ENCODE assay signal across 11 cellular contexts in genomic region chr5:112594060-112594850, GRCh38.
DNase-seq lines count a peak whose midpoint lies in the region; ATAC-seq, FAIRE-seq and TF ChIP-seq lines count a peak whose summit lies in the region.
"Had no signal": no experiment of that assay in that cellular context is flagged by ENCODE, and none has a peak within 500 bp of the region (broad histone marks: within the 10 kb centered on the region; RNA-seq: fewer than 3 reads in every experiment).

No MANE protein-coding gene starts in this region.

- no peak for FAIRE-seq in H54 (lab: Jason Lieb, UNC)

- ATAC-seq in GM18868 (IDR thresholded peaks at IDR 0.05; ENCODE audit: unreplicated experiment) = no peak
- ATAC-seq: left ventricle myocardium superior had no signal

- peak; percentile 40 for DNase-seq in AG20443 (ENCODE audit: low spot score)
- peak; percentile 37 for DNase-seq in NAMALWA (ENCODE audit: low spot score)
- DNase-seq in anterior cingulate cortex (lab: John Stamatoyannopoulos, UW) = peak in 53 of 58 donors; percentile 4 to 91 (median 51)
- peak; percentile 31 for DNase-seq in kidney glomerular epithelial cell (lab: John Stamatoyannopoulos, UW)
- DNase-seq in ACHN = no peak
- no peak for DNase-seq in HT-29 (ENCODE audit: low spot score)
- no peak for DNase-seq in H54 (ENCODE audit: insufficient read length, low spot score)
- DNase-seq: IMR-90, left ventricle myocardium superior, ovary had no signal

- in situ Hi-C loops in ACHN (cut with HindIII; ENCODE audit: low pct_ligation_motif_present, low pct_unique_long_range_greater_than_20kb, low sequenced_read_pairs) = no loop called here

- TF ChIP-seq POLR2A in H54 (IDR thresholded peaks at IDR 0.05; ENCODE audit: low read depth, low read length) = no peak

Comparison
In these comparisons a context has a peak if more than half of its experiments do, and no peak if none do; other contexts are left out.
1. DNase-seq: peak in AG20443 (single experiment), NAMALWA (single experiment), anterior cingulate cortex (53 of 58) and kidney glomerular epithelial cell (single experiment); none in ACHN (single experiment), HT-29 (single experiment) and H54 (single experiment).